In the genomic region with DNA sequence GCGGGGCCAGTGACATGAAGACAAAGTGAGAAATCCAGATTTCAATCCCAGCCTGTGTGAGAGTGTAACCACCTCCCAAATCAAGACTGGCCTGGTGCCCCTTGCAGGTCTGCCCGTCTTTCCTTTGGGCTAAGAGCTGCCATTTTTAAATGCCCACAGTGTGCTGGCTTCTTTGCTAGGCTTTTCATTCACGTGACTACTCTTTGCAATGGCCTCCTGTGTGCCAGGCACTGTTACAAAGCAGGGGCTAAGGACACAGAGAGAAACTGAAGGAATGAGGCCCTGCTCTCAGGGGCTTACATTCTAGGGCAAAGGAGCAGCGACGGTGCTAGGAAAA, we compare ENCODE assay signal across 1 cellular context.
A peak's percentile ranks its signal among the peaks of the same experiment; 100 is the strongest.
TF ChIP-seq lines count a peak whose summit lies in the region.

No MANE protein-coding gene starts in this region.

TF ChIP-seq in HepG2, 621 proteins besides CTCF, POLR2A, EP300 and RAD21:
- TF ChIP-seq ZSCAN29 (CRISPR knock-in tag; conservative IDR thresholded peaks at IDR 0.05) (no peak), ZNF501 (CRISPR knock-in tag; IDR thresholded peaks at IDR 0.05) (0 out of 2 replicates have a peak, but pooled peaks have one; percentile 6)
